Comparison of ENCODE assay signal across 21 cellular contexts in genomic region chr12:51949342-51950030, GRCh38. TPM values are rescaled to one million over a fixed set of nuclear protein-coding genes. Genes with fewer than 3 reads are reported as not detected.
DNase-seq lines count a peak whose midpoint lies in the region; ATAC-seq and TF ChIP-seq lines count a peak whose summit lies in the region.
"Had no signal": no experiment of that assay in that cellular context is flagged by ENCODE, and none has a peak within 500 bp of the region (broad histone marks: within the 10 kb centered on the region; RNA-seq: fewer than 3 reads in every experiment).

No MANE protein-coding gene starts in this region.

- H3K27me3 ChIP-seq in gastrocnemius medialis, result no peaks in the 10 kb centered on the region
- H3K27me3 ChIP-seq: left lung had no signal

- intact Hi-C loops in activated naive CD4-positive, alpha-beta T cell treated with anti-CD3 and anti-CD28 coated beads for 36 hours (cut with micrococcal nuclease), result loop anchor here (2.0 kb wide), 1 partner anchor 75 kb away; no protein-coding TSS in a partner anchor
- intact Hi-C loops in gastrocnemius medialis (cut with DNase I; ENCODE audit: low total_unique reads), result no loop called here

- no peak for TF ChIP-seq POLR2A in gastrocnemius medialis (IDR thresholded peaks at IDR 0.05)

- H3K27ac ChIP-seq in gastrocnemius medialis, result peak overlapping the region; percentile 6 to 78 (median 64)
- H3K27ac ChIP-seq: left lung had no signal

- CTCF ChIA-PET in activated naive CD4-positive, alpha-beta T cell treated with anti-CD3 and anti-CD28 coated beads for 36 hours (lab: Charles Lee), result interaction anchor here (0.7 to 2.5 kb wide), 11 partner anchors 14 to 208 kb away, joined by 3 to 7 read pairs (median 4); no protein-coding TSS in a partner anchor

- H3K27ac Mint-ChIP-seq in activated naive CD4-positive, alpha-beta T cell treated with anti-CD3 and anti-CD28 coated beads, Interleukin-2, amount 50 U/mL, for 24 hours, result peak overlapping the region; percentile 9
- H3K27ac Mint-ChIP-seq in activated naive CD4-positive, alpha-beta T cell treated with anti-CD3 and anti-CD28 coated beads for 36 hours, result no peak overlapping the region
- peak overlapping the region; percentile 11 for H3K27ac Mint-ChIP-seq in T-helper 17 cell
- H3K27ac Mint-ChIP-seq in glutamatergic neuron (ENCODE audit: unreplicated experiment), result no peak overlapping the region
- H3K27ac Mint-ChIP-seq: effector memory CD8-positive, alpha-beta T cell had no signal

- TF ChIP-seq CTCF in glutamatergic neuron (IDR thresholded peaks at IDR 0.05; ENCODE audit: partially characterized antibody, unreplicated experiment) (no peak), gastrocnemius medialis (IDR thresholded peaks at IDR 0.05 in 4 of 5, conservative IDR thresholded peaks at IDR 0.05 in 1 of 5) (no peak)

- in situ Hi-C loops in gastrocnemius medialis (cut with MboI; ENCODE audit: low sequenced_read_pairs in 4 of 4), result no loop called here

- H3K36me3 ChIP-seq in gastrocnemius medialis, result no peaks in the 10 kb centered on the region
- H3K36me3 ChIP-seq: left lung had no signal

- H3K4me3 Mint-ChIP-seq in activated naive CD4-positive, alpha-beta T cell treated with anti-CD3 and anti-CD28 coated beads, Interleukin-2, amount 50 U/mL, for 24 hours, result peak overlapping the region; percentile 53
- no peak overlapping the region for H3K4me3 Mint-ChIP-seq in activated naive CD4-positive, alpha-beta T cell treated with anti-CD3 and anti-CD28 coated beads for 36 hours
- H3K4me3 Mint-ChIP-seq in T-helper 17 cell, result peak overlapping the region; percentile 58
- H3K4me3 Mint-ChIP-seq in glutamatergic neuron (ENCODE audit: unreplicated experiment), result peak overlapping the region; percentile 40

- H3K36me3 Mint-ChIP-seq in activated naive CD4-positive, alpha-beta T cell treated with anti-CD3 and anti-CD28 coated beads, Interleukin-2, amount 50 U/mL, for 24 hours, result peaks cover 4% of the 10 kb centered on the region
- peaks cover 6% of the 10 kb centered on the region for H3K36me3 Mint-ChIP-seq in activated naive CD4-positive, alpha-beta T cell treated with anti-CD3 and anti-CD28 coated beads for 36 hours (ENCODE audit: low read depth)
- peaks cover 2% of the 10 kb centered on the region for H3K36me3 Mint-ChIP-seq in T-helper 17 cell (ENCODE audit: low read depth)
- H3K36me3 Mint-ChIP-seq in glutamatergic neuron (ENCODE audit: unreplicated experiment), result peaks cover 15% of the 10 kb centered on the region

- DNase-seq in activated naive CD4-positive, alpha-beta T cell treated with anti-CD3 and anti-CD28 coated beads for 36 hours, result no peak
- DNase-seq in T-helper 17 cell, result no peak
- DNase-seq in glutamatergic neuron, result no peak
- no peak for DNase-seq in gastrocnemius medialis
- DNase-seq in GF-D8 (lab: John Stamatoyannopoulos, UW), result no peak
- DNase-seq in SW 1271 (lab: John Stamatoyannopoulos, UW), result no peak
- DNase-seq: activated CD4-positive, alpha-beta T cell treated with anti-CD3 and anti-CD28 coated beads for 4 hours; activated T-cell treated with anti-CD3 and anti-CD28 coated beads for 4 hours; central memory CD4-positive, alpha-beta T cell; effector memory CD8-positive, alpha-beta T cell; GOT3; IMR-90; left lung; mucosa of descending colon; NCI-H2081; NCI-H774; SK-N-SH; stimulated activated CD4-positive, alpha-beta T cell treated with anti-CD3 and anti-CD28 coated beads, Interleukin-2, amount 100 ng/mL, for 48 hours had no signal

- peaks cover 29 to 33% of the 10 kb centered on the region in 2 donors for H3K4me1 ChIP-seq in gastrocnemius medialis

- peaks cover 9% of the 10 kb centered on the region for H3K9me3 Mint-ChIP-seq in activated naive CD4-positive, alpha-beta T cell treated with anti-CD3 and anti-CD28 coated beads, Interleukin-2, amount 50 U/mL, for 24 hours
- peaks cover 8% of the 10 kb centered on the region for H3K9me3 Mint-ChIP-seq in activated naive CD4-positive, alpha-beta T cell treated with anti-CD3 and anti-CD28 coated beads for 36 hours
- peaks cover 14% of the 10 kb centered on the region for H3K9me3 Mint-ChIP-seq in glutamatergic neuron (ENCODE audit: unreplicated experiment)

- ATAC-seq in T-helper 17 cell (no peak), gastrocnemius medialis (no peak), HG02642 (IDR thresholded peaks at IDR 0.05; ENCODE audit: poor library complexity, unreplicated experiment) (no peak)
- ATAC-seq: effector memory CD8-positive, alpha-beta T cell; left lung; mucosa of descending colon; Panc1 had no signal

- H3K9me3 ChIP-seq in T-helper 17 cell (ENCODE audit: control insufficient read depth, low read length, poor library complexity, severe bottlenecking) (no peaks in the 10 kb centered on the region), gastrocnemius medialis (peaks cover 0 to 6% (median under 1%) of the 10 kb centered on the region in 3 donors)
- H3K9me3 ChIP-seq: SK-N-SH had no signal

- H3K4me3 ChIP-seq in gastrocnemius medialis, result no peak overlapping the region
- H3K4me3 ChIP-seq: left lung, mucosa of descending colon had no signal

- H3K4me1 Mint-ChIP-seq in activated naive CD4-positive, alpha-beta T cell treated with anti-CD3 and anti-CD28 coated beads, Interleukin-2, amount 50 U/mL, for 24 hours, result peaks cover 27% of the 10 kb centered on the region
- H3K4me1 Mint-ChIP-seq in activated naive CD4-positive, alpha-beta T cell treated with anti-CD3 and anti-CD28 coated beads for 36 hours (ENCODE audit: low read depth), result peaks cover 23% of the 10 kb centered on the region
- peaks cover 24% of the 10 kb centered on the region for H3K4me1 Mint-ChIP-seq in T-helper 17 cell
- peaks cover 22% of the 10 kb centered on the region for H3K4me1 Mint-ChIP-seq in glutamatergic neuron (ENCODE audit: low read depth, unreplicated experiment)

- H3K27me3 Mint-ChIP-seq in activated naive CD4-positive, alpha-beta T cell treated with anti-CD3 and anti-CD28 coated beads, Interleukin-2, amount 50 U/mL, for 24 hours, result no peaks in the 10 kb centered on the region
- peaks cover 4% of the 10 kb centered on the region for H3K27me3 Mint-ChIP-seq in activated naive CD4-positive, alpha-beta T cell treated with anti-CD3 and anti-CD28 coated beads for 36 hours (ENCODE audit: low read depth)
- H3K27me3 Mint-ChIP-seq in T-helper 17 cell (peaks cover 13% of the 10 kb centered on the region), glutamatergic neuron (ENCODE audit: unreplicated experiment) (peaks cover 5% of the 10 kb centered on the region)

RNA-seq across cellular contexts. Expression of gene ACVR1B, which starts 2.0 kb away (rescaled TPM):
- 1 to 10 TPM; 8.7 to 9.1 TPM for total RNA-seq in activated naive CD4-positive, alpha-beta T cell treated with anti-CD3 and anti-CD28 coated beads for 36 hours
- total RNA-seq in T-helper 17 cell, result 1 to 10 TPM; 6.5 to 8.7 TPM
- total RNA-seq in glutamatergic neuron (ENCODE audit: unreplicated experiment), result 50.2 TPM
- 10 to 100 TPM in 3 of 4 donors, 1 to 10 TPM in 1; 8.7 to 15.9 (median 10.1) TPM for total RNA-seq in gastrocnemius medialis

RNA-seq across cellular contexts. Expression of gene ACVRL1, which starts 42.2 kb away (rescaled TPM):
- not detected for total RNA-seq in activated naive CD4-positive, alpha-beta T cell treated with anti-CD3 and anti-CD28 coated beads for 36 hours
- not detected for total RNA-seq in T-helper 17 cell
- 0.39 TPM for total RNA-seq in glutamatergic neuron (ENCODE audit: unreplicated experiment)
- 10 to 100 TPM; 37.1 to 53.5 (median 43.3) TPM for total RNA-seq in gastrocnemius medialis

RNA-seq across cellular contexts. Expression of gene TAMALIN, which starts 57.3 kb away (rescaled TPM):
- total RNA-seq in activated naive CD4-positive, alpha-beta T cell treated with anti-CD3 and anti-CD28 coated beads for 36 hours, result 10 to 100 TPM; 14.7 to 14.8 TPM
- 100 to 1,000 TPM; 491 to 562 TPM for total RNA-seq in T-helper 17 cell
- 31.3 TPM for total RNA-seq in glutamatergic neuron (ENCODE audit: unreplicated experiment)
- 10 to 100 TPM in 2 of 4 donors, 1 to 10 TPM in 2; 9.3 to 14.9 (median 11.8) TPM for total RNA-seq in gastrocnemius medialis

Comparison
In these comparisons a context has a peak if more than half of its experiments do, and no peak if none do; other contexts are left out.
1. H3K27ac Mint-ChIP-seq: peak in activated naive CD4-positive, alpha-beta T cell treated with anti-CD3 and anti-CD28 coated beads, Interleukin-2, amount 50 U/mL, for 24 hours (single experiment) and T-helper 17 cell (single experiment); none in activated naive CD4-positive, alpha-beta T cell treated with anti-CD3 and anti-CD28 coated beads for 36 hours (single experiment) and glutamatergic neuron (single experiment).
2. RNA of gene ACVRL1, which starts 42.2 kb away (total RNA-seq): 37.1 to 53.5 TPM in gastrocnemius medialis; 0.39 TPM in glutamatergic neuron (single experiment), not detected in T-helper 17 cell and not detected in activated naive CD4-positive, alpha-beta T cell treated with anti-CD3 and anti-CD28 coated beads for 36 hours; every median in the first group is over 10 times any median in the second.
3. RNA of gene TAMALIN, which starts 57.3 kb away (total RNA-seq): 491 to 562 TPM in T-helper 17 cell; 31.3 TPM in glutamatergic neuron (single experiment), 14.7 to 14.8 TPM in activated naive CD4-positive, alpha-beta T cell treated with anti-CD3 and anti-CD28 coated beads for 36 hours and 9.3 to 14.9 TPM in gastrocnemius medialis; every median in the first group is over 10 times any median in the second.